In the genomic region with DNA sequence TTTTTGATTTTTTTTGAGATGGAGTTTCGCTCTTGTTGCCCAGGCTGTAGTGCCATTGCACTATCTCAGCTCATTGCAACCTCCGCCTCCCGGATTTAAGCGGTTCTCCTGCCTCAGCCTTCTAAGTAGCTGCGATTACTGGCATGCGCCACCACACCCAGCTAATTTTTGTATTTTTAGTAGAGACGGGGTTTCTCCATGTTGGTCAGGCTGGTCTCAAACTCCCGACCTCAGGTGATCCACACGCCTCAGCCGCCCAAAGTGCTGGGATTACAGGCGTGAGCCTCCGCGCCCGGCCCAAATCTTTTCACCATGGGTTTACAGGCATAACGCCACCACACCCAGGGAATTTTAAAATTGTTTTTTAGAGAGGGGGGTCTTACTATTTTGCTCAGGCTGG, we compare ENCODE assay signal across 8 cellular contexts. TPM values are rescaled to one million over a fixed set of nuclear protein-coding genes. Genes with fewer than 3 reads are reported as not detected.
DNase-seq lines count a peak whose midpoint lies in the region; ATAC-seq and TF ChIP-seq lines count a peak whose summit lies in the region.
"Not testable (repeated sequence)": the region's sequence is repeated elsewhere in the genome, so short reads cannot be mapped to it uniquely, and the experiment has no call there.

No MANE protein-coding gene starts in this region.

- not testable (repeated sequence) for H3K27me3 ChIP-seq in CD4-positive, CD25-positive, alpha-beta regulatory T cell (ENCODE audit: control insufficient read depth, insufficient read depth, low read length); lower lobe of right lung (ENCODE audit: low read depth); sigmoid colon; vagina

- TF ChIP-seq CTCF in VCaP (conservative IDR thresholded peaks at IDR 0.05); lower lobe of right lung (IDR thresholded peaks at IDR 0.05); sigmoid colon (IDR thresholded peaks at IDR 0.05); vagina (IDR thresholded peaks at IDR 0.05): not testable (repeated sequence)

- H3K27me3 Mint-ChIP-seq in CD4-positive, CD25-positive, alpha-beta regulatory T cell; IgD-negative memory B cell; activated naive CD8-positive, alpha-beta T cell: not testable (repeated sequence)

- peak overlapping the region; percentile 43 to 91 (median 78) for H3K4me3 Mint-ChIP-seq in CD4-positive, CD25-positive, alpha-beta regulatory T cell
- H3K4me3 Mint-ChIP-seq in IgD-negative memory B cell, result peak overlapping the region in 1 of 4 donors; percentile 94
- peak overlapping the region; percentile 62 for H3K4me3 Mint-ChIP-seq in activated naive CD8-positive, alpha-beta T cell

- TF ChIP-seq POLR2A in sigmoid colon (IDR thresholded peaks at IDR 0.05); vagina (IDR thresholded peaks at IDR 0.05): not testable (repeated sequence)

- TF ChIP-seq EP300 in sigmoid colon (IDR thresholded peaks at IDR 0.05), result not testable (repeated sequence)

- H3K9me3 ChIP-seq in CD4-positive, CD25-positive, alpha-beta regulatory T cell (ENCODE audit: control insufficient read depth in 2 of 2, low read length in 2 of 2); lower lobe of right lung; sigmoid colon; vagina: not testable (repeated sequence)

- peaks cover 31% of the 10 kb centered on the region for H3K36me3 Mint-ChIP-seq in CD4-positive, CD25-positive, alpha-beta regulatory T cell
- H3K36me3 Mint-ChIP-seq in IgD-negative memory B cell; activated naive CD8-positive, alpha-beta T cell: not testable (repeated sequence)

- ATAC-seq in CD4-positive, CD25-positive, alpha-beta regulatory T cell (ENCODE audit: low read depth in 2 of 2); lower lobe of right lung: not testable (repeated sequence)

- H3K4me1 ChIP-seq in CD4-positive, CD25-positive, alpha-beta regulatory T cell (ENCODE audit: control insufficient read depth, insufficient read depth, low read length, poor library complexity, severe bottlenecking), result peaks cover 33% of the 10 kb centered on the region
- H3K4me1 ChIP-seq in lower lobe of right lung, result peaks cover 19% of the 10 kb centered on the region
- peaks cover 0 to 11% (median 8%) of the 10 kb centered on the region in 4 donors for H3K4me1 ChIP-seq in sigmoid colon
- H3K4me1 ChIP-seq in vagina, result peaks cover 17% of the 10 kb centered on the region

- WGBS in sigmoid colon, 2 donors, result 91 to 93% methylated on average over 15 of the region's 15 CpGs

- H3K27ac Mint-ChIP-seq in CD4-positive, CD25-positive, alpha-beta regulatory T cell, result peak overlapping the region; percentile 7 to 92 (median 49)
- peak overlapping the region; percentile 67 to 94 (median 81) for H3K27ac Mint-ChIP-seq in IgD-negative memory B cell
- H3K27ac Mint-ChIP-seq in activated naive CD8-positive, alpha-beta T cell, result not testable (repeated sequence)

- H3K36me3 ChIP-seq in CD4-positive, CD25-positive, alpha-beta regulatory T cell (ENCODE audit: control insufficient read depth, insufficient read depth, low read length), result peaks cover 41% of the 10 kb centered on the region
- peaks cover 60% of the 10 kb centered on the region for H3K36me3 ChIP-seq in lower lobe of right lung
- peaks cover 11 to 47% (median 17%) of the 10 kb centered on the region in 4 donors for H3K36me3 ChIP-seq in sigmoid colon
- H3K36me3 ChIP-seq in vagina, result peaks cover 0 to 22% of the 10 kb centered on the region in 2 donors

- H3K27ac ChIP-seq in CD4-positive, CD25-positive, alpha-beta regulatory T cell (ENCODE audit: insufficient read depth, low read length, poor library complexity, severe bottlenecking), result peak overlapping the region; percentile 81
- peak overlapping the region; percentile 78 for H3K27ac ChIP-seq in VCaP
- peak overlapping the region; percentile 57 for H3K27ac ChIP-seq in epithelial cell of prostate
- H3K27ac ChIP-seq in lower lobe of right lung, result peak overlapping the region; percentile 89
- H3K27ac ChIP-seq in sigmoid colon, result peak overlapping the region; percentile 86 to 94 (median 88)
- H3K27ac ChIP-seq in vagina, result peak overlapping the region; percentile 85

- not testable (repeated sequence) for H3K9me3 Mint-ChIP-seq in CD4-positive, CD25-positive, alpha-beta regulatory T cell; IgD-negative memory B cell; activated naive CD8-positive, alpha-beta T cell (ENCODE audit: low read depth)

- peaks cover 22 to 55% (median 39%) of the 10 kb centered on the region in 4 donors for H3K4me1 Mint-ChIP-seq in CD4-positive, CD25-positive, alpha-beta regulatory T cell
- peaks cover 27 to 31% (median 29%) of the 10 kb centered on the region in 3 donors for H3K4me1 Mint-ChIP-seq in IgD-negative memory B cell
- H3K4me1 Mint-ChIP-seq in activated naive CD8-positive, alpha-beta T cell (ENCODE audit: low read depth), result peaks cover 21% of the 10 kb centered on the region

- not testable (repeated sequence) for DNase-seq in CD4-positive, CD25-positive, alpha-beta regulatory T cell; epithelial cell of prostate (ENCODE audit: low read depth, low spot score); lower lobe of right lung; sigmoid colon; vagina (ENCODE audit: extremely low spot score in 2 of 2)

- H3K4me3 ChIP-seq in CD4-positive, CD25-positive, alpha-beta regulatory T cell (ENCODE audit: low read depth, low read length); lower lobe of right lung; sigmoid colon; vagina: not testable (repeated sequence)

- intact Hi-C loops in lower lobe of right lung (cut with DNase I); vagina (cut with DNase I): not testable (repeated sequence)
- intact Hi-C loops in sigmoid colon (cut with DNase I), result loop anchor here (2.0 kb wide), 1 partner anchor 22 kb away; a partner anchor contains a TSS

RNA-seq across cellular contexts. Expression of a gene that starts 0.9 kb away (rescaled TPM):
- total RNA-seq in CD4-positive, CD25-positive, alpha-beta regulatory T cell, result 34.0 TPM
- polyA plus RNA-seq in CD4-positive, CD25-positive, alpha-beta regulatory T cell, result 10 to 100 TPM; 33.0 to 45.2 (median 38.0) TPM
- polyA plus RNA-seq in IgD-negative memory B cell (14.1 TPM), sigmoid colon (1 to 10 TPM; 6.3 to 8.1 (median 7.2) TPM)
- total RNA-seq in lower lobe of right lung (11.4 TPM), sigmoid colon (10 to 100 TPM; 18.6 to 24.7 (median 23.0) TPM), vagina (11.5 TPM)

RNA-seq across cellular contexts. Expression of a gene that starts 22.0 kb away (rescaled TPM):
- 110 TPM for total RNA-seq in CD4-positive, CD25-positive, alpha-beta regulatory T cell
- 10 to 100 TPM; 69.7 to 83.0 (median 75.7) TPM for polyA plus RNA-seq in CD4-positive, CD25-positive, alpha-beta regulatory T cell
- polyA plus RNA-seq in IgD-negative memory B cell, result 56.2 TPM
- 68.8 TPM for total RNA-seq in lower lobe of right lung
- total RNA-seq in sigmoid colon, result 10 to 100 TPM; 60.7 to 94.2 (median 86.4) TPM
- polyA plus RNA-seq in sigmoid colon, result 10 to 100 TPM; 61.9 to 87.9 (median 79.1) TPM
- 49.6 TPM for total RNA-seq in vagina

RNA-seq across cellular contexts. Expression of a gene that starts 33.7 kb away (rescaled TPM):
- total RNA-seq in CD4-positive, CD25-positive, alpha-beta regulatory T cell, result 72.9 TPM
- 10 to 100 TPM; 48.3 to 71.5 (median 63.4) TPM for polyA plus RNA-seq in CD4-positive, CD25-positive, alpha-beta regulatory T cell
- polyA plus RNA-seq in IgD-negative memory B cell (23.6 TPM), sigmoid colon (10 to 100 TPM in 1 of 3 donors, 1 to 10 TPM in 2; 3.0 to 30.9 (median 7.6) TPM)
- total RNA-seq in lower lobe of right lung (41.9 TPM), sigmoid colon (10 to 100 TPM; 24.3 to 27.4 (median 27.2) TPM), vagina (50.6 TPM)
